Comparison of ENCODE assay signal across 33 cellular contexts in genomic region chr17:5699789-5700188, GRCh38.
"Had no signal": no experiment of that assay in that cellular context is flagged by ENCODE, and none has a peak within 500 bp of the region (broad histone marks: within the 10 kb centered on the region; RNA-seq: fewer than 3 reads in every experiment).

No MANE protein-coding gene starts in this region.

- H3K4me2 ChIP-seq: smooth muscle cell had no signal

- H3K4me1 Mint-ChIP-seq: activated CD4-positive, alpha-beta memory T cell treated with anti-CD3 and anti-CD28 coated beads, Interleukin-2, amount 10 ng/mL, durations not matched to agents 7 days and 5 days; activated CD4-positive, alpha-beta T cell treated with anti-CD3 and anti-CD28 coated beads, Interleukin-2, amount 10 ng/mL, durations not matched to agents 7 days and 5 days; activated naive CD4-positive, alpha-beta T cell treated with anti-CD3 and anti-CD28 coated beads, Interleukin-2, amount 50 U/mL, for 24 hours; activated naive CD8-positive, alpha-beta T cell treated with anti-CD3 and anti-CD28 coated beads, Interleukin-2, amount 50 U/mL, for 24 hours; activated T-helper 17 cell treated with anti-CD3 and anti-CD28 coated beads, Interleukin-2, amount 50 U/mL, for 72 hours; naive B cell; stimulated activated memory B cell treated with anti-CD40 and anti-IgM and Interleukin-4, amounts not matched to agents 10 μg/mL and 1 μg/mL and 100 μg/mL, for 72 hours; T-helper 17 cell had no signal

- DNase-seq: activated CD4-positive, alpha-beta memory T cell treated with anti-CD3 and anti-CD28 coated beads, Interleukin-2, amount 10 ng/mL, durations not matched to agents 7 days and 5 days; activated CD4-positive, alpha-beta T cell treated with anti-CD3 and anti-CD28 coated beads for 1 hour; activated CD4-positive, alpha-beta T cell treated with anti-CD3 and anti-CD28 coated beads, Interleukin-2, amount 10 ng/mL, durations not matched to agents 7 days and 5 days; activated CD8-positive, alpha-beta memory T cell treated with anti-CD3 and anti-CD28 coated beads, Interleukin-2, amount 50 U/mL, for 48 hours; activated gamma-delta T cell treated with Interleukin-2 at 50 U/mL for 16 hours; activated naive CD8-positive, alpha-beta T cell treated with anti-CD3 and anti-CD28 coated beads, Interleukin-2, amount 50 U/mL, for 24 hours; activated T-cell treated with anti-CD3 and anti-CD28 coated beads, Interleukin-2, amount 50 U/mL, for 24 hours; caudate nucleus; cortex of kidney; foreskin keratinocyte; heart left ventricle; hypothalamus; left colon; mammary epithelial cell; naive B cell; nephron progenitor cell; psoas muscle; stimulated activated CD4-positive, alpha-beta T cell treated with anti-CD3 and anti-CD28 coated beads, Interleukin-1b, Interleukin-23, amount 100 ng/mL, for 48 hours; stimulated activated CD4-positive, alpha-beta T cell treated with anti-CD3 and anti-CD28 coated beads, Interleukin-4, amount 100 ng/mL, for 4 hours; stimulated activated CD8-positive, alpha-beta memory T cell treated with anti-CD3 and anti-CD28 coated beads, Interleukin-4, amount 100 ng/mL, for 48 hours; stomach; T-helper 17 cell; T1000; thyroid gland; upper lobe of right lung had no signal

- H2AFZ ChIP-seq: parathyroid adenoma had no signal

- H3K27me3 ChIP-seq: right atrium auricular region, thyroid gland had no signal

- H3K4me3 ChIP-seq: esophagus muscularis mucosa, heart left ventricle, psoas muscle, right atrium auricular region, smooth muscle cell, stomach, thyroid gland, upper lobe of right lung had no signal

- H3K9me3 Mint-ChIP-seq: activated CD4-positive, alpha-beta memory T cell treated with anti-CD3 and anti-CD28 coated beads, Interleukin-2, amount 10 ng/mL, durations not matched to agents 7 days and 5 days; activated CD4-positive, alpha-beta T cell treated with anti-CD3 and anti-CD28 coated beads, Interleukin-2, amount 10 ng/mL, durations not matched to agents 7 days and 5 days; activated naive CD4-positive, alpha-beta T cell treated with anti-CD3 and anti-CD28 coated beads, Interleukin-2, amount 50 U/mL, for 24 hours; activated naive CD8-positive, alpha-beta T cell treated with anti-CD3 and anti-CD28 coated beads, Interleukin-2, amount 50 U/mL, for 24 hours; activated T-cell treated with anti-CD3 and anti-CD28 coated beads, Interleukin-2, amount 50 U/mL, for 24 hours; stimulated activated memory B cell treated with anti-CD40 and anti-IgM and Interleukin-4, amounts not matched to agents 10 μg/mL and 1 μg/mL and 100 μg/mL, for 72 hours had no signal

- H3K9me3 ChIP-seq: thyroid gland had no signal

- H3K36me3 Mint-ChIP-seq: activated naive CD4-positive, alpha-beta T cell treated with anti-CD3 and anti-CD28 coated beads, Interleukin-2, amount 50 U/mL, for 24 hours; mesothelial cell of epicardium; naive B cell; stimulated activated memory B cell treated with anti-CD40 and anti-IgM and Interleukin-4, amounts not matched to agents 10 μg/mL and 1 μg/mL and 100 μg/mL, for 72 hours had no signal

- H3K9ac ChIP-seq: parathyroid adenoma had no signal

- H3K36me3 ChIP-seq: esophagus muscularis mucosa, heart left ventricle, right atrium auricular region, stomach, thyroid gland, upper lobe of right lung had no signal

- H3K4me3 Mint-ChIP-seq: activated CD4-positive, alpha-beta memory T cell treated with anti-CD3 and anti-CD28 coated beads, Interleukin-2, amount 10 ng/mL, durations not matched to agents 7 days and 5 days; activated CD4-positive, alpha-beta T cell treated with anti-CD3 and anti-CD28 coated beads, Interleukin-2, amount 10 ng/mL, durations not matched to agents 7 days and 5 days; activated naive CD4-positive, alpha-beta T cell treated with anti-CD3 and anti-CD28 coated beads, Interleukin-2, amount 50 U/mL, for 24 hours; activated naive CD8-positive, alpha-beta T cell treated with anti-CD3 and anti-CD28 coated beads, Interleukin-2, amount 50 U/mL, for 24 hours; activated T-cell treated with anti-CD3 and anti-CD28 coated beads, Interleukin-2, amount 50 U/mL, for 24 hours; activated T-helper 17 cell treated with anti-CD3 and anti-CD28 coated beads, Interleukin-2, amount 50 U/mL, for 72 hours; mesothelial cell of epicardium; naive B cell; nephron progenitor cell; stimulated activated memory B cell treated with anti-CD40 and anti-IgM and Interleukin-4, amounts not matched to agents 10 μg/mL and 1 μg/mL and 100 μg/mL, for 72 hours; T-helper 17 cell had no signal

- H3K4me1 ChIP-seq: esophagus muscularis mucosa, foreskin keratinocyte, heart left ventricle, parathyroid adenoma, psoas muscle, right atrium auricular region, stomach, thyroid gland, upper lobe of right lung had no signal

- ATAC-seq: activated naive CD8-positive, alpha-beta T cell treated with anti-CD3 and anti-CD28 coated beads, Interleukin-2, amount 50 U/mL, for 24 hours; activated T-helper 17 cell treated with anti-CD3 and anti-CD28 coated beads, Interleukin-2, amount 50 U/mL, for 72 hours; foreskin keratinocyte; heart left ventricle; left colon; psoas muscle; stimulated activated memory B cell treated with anti-CD40 and anti-IgM and Interleukin-4, amounts not matched to agents 10 μg/mL and 1 μg/mL and 100 μg/mL, for 72 hours; T-helper 17 cell; upper lobe of right lung had no signal

- H3K27ac ChIP-seq: esophagus muscularis mucosa, foreskin keratinocyte, heart left ventricle, parathyroid adenoma, psoas muscle, right atrium auricular region, stomach, thyroid gland, upper lobe of right lung had no signal

- H3K27ac Mint-ChIP-seq: activated CD4-positive, alpha-beta memory T cell treated with anti-CD3 and anti-CD28 coated beads, Interleukin-2, amount 10 ng/mL, durations not matched to agents 7 days and 5 days; activated CD4-positive, alpha-beta T cell treated with anti-CD3 and anti-CD28 coated beads, Interleukin-2, amount 10 ng/mL, durations not matched to agents 7 days and 5 days; activated naive CD4-positive, alpha-beta T cell treated with anti-CD3 and anti-CD28 coated beads, Interleukin-2, amount 50 U/mL, for 24 hours; activated naive CD8-positive, alpha-beta T cell treated with anti-CD3 and anti-CD28 coated beads, Interleukin-2, amount 50 U/mL, for 24 hours; activated T-cell treated with anti-CD3 and anti-CD28 coated beads, Interleukin-2, amount 50 U/mL, for 24 hours; activated T-helper 17 cell treated with anti-CD3 and anti-CD28 coated beads, Interleukin-2, amount 50 U/mL, for 72 hours; mesothelial cell of epicardium; nephron progenitor cell; stimulated activated memory B cell treated with anti-CD40 and anti-IgM and Interleukin-4, amounts not matched to agents 10 μg/mL and 1 μg/mL and 100 μg/mL, for 72 hours; T-helper 17 cell had no signal

- H3K79me2 ChIP-seq: parathyroid adenoma had no signal
